Comparison of ENCODE assay signal across 18 cellular contexts in genomic region chr16:1528921-1529537, GRCh38. TPM values are rescaled to one million over a fixed set of nuclear protein-coding genes. Genes with fewer than 3 reads are reported as not detected.
"Had no signal": no experiment of that assay in that cellular context is flagged by ENCODE, and none has a peak within 500 bp of the region (broad histone marks: within the 10 kb centered on the region; RNA-seq: fewer than 3 reads in every experiment).

No MANE protein-coding gene starts in this region.

- H3K27me3 ChIP-seq: gastroesophageal sphincter, pancreas had no signal

- H3K27me3 Mint-ChIP-seq: activated CD4-positive, alpha-beta memory T cell treated with anti-CD3 and anti-CD28 coated beads for 36 hours; activated naive CD4-positive, alpha-beta T cell treated with anti-CD3 and anti-CD28 coated beads, Interleukin-2, amount 50 U/mL, for 24 hours; activated T-helper 17 cell treated with anti-CD3 and anti-CD28 coated beads, Interleukin-2, amount 50 U/mL, for 72 hours; brain had no signal

- H3K4me3 ChIP-seq: gastroesophageal sphincter, pancreas, SK-N-MC, skin epidermis had no signal

- H3K4me3 Mint-ChIP-seq: activated CD4-positive, alpha-beta memory T cell treated with anti-CD3 and anti-CD28 coated beads for 36 hours; activated T-helper 17 cell treated with anti-CD3 and anti-CD28 coated beads, Interleukin-2, amount 50 U/mL, for 72 hours; T-helper 1 cell treated with Interleukin-12 subunit alpha and Interleukin-12 subunit beta and Interleukin-4 antibody, amounts not matched to agents 30 μg/mL and 1 μg/mL, for 36 hours had no signal

- H3K36me3 Mint-ChIP-seq: activated CD4-positive, alpha-beta memory T cell treated with anti-CD3 and anti-CD28 coated beads for 36 hours; activated naive CD4-positive, alpha-beta T cell treated with anti-CD3 and anti-CD28 coated beads, Interleukin-2, amount 50 U/mL, for 24 hours had no signal

- H3K9me3 Mint-ChIP-seq: activated CD4-positive, alpha-beta memory T cell treated with anti-CD3 and anti-CD28 coated beads for 36 hours; activated naive CD4-positive, alpha-beta T cell treated with anti-CD3 and anti-CD28 coated beads, Interleukin-2, amount 50 U/mL, for 24 hours; activated T-helper 17 cell treated with anti-CD3 and anti-CD28 coated beads, Interleukin-2, amount 50 U/mL, for 72 hours; brain; T-helper 1 cell treated with Interleukin-12 subunit alpha and Interleukin-12 subunit beta and Interleukin-4 antibody, amounts not matched to agents 30 μg/mL and 1 μg/mL, for 36 hours had no signal

- ATAC-seq: activated T-helper 17 cell treated with anti-CD3 and anti-CD28 coated beads, Interleukin-2, amount 50 U/mL, for 72 hours; gastroesophageal sphincter had no signal

- H3K4me1 Mint-ChIP-seq: activated T-helper 17 cell treated with anti-CD3 and anti-CD28 coated beads, Interleukin-2, amount 50 U/mL, for 72 hours; brain had no signal

- DNase-seq: activated CD4-positive, alpha-beta memory T cell treated with anti-CD3 and anti-CD28 coated beads for 36 hours; activated CD8-positive, alpha-beta memory T cell treated with anti-CD3 and anti-CD28 coated beads, Interleukin-2, amount 50 U/mL, for 48 hours; amygdala; effector memory CD4-positive, alpha-beta T cell; kidney had no signal

- H3K36me3 ChIP-seq: pancreas had no signal

- H3K27ac ChIP-seq: epithelial cell of prostate, pancreas, SK-N-MC had no signal

- H3K27ac Mint-ChIP-seq: activated CD4-positive, alpha-beta memory T cell treated with anti-CD3 and anti-CD28 coated beads for 36 hours; activated T-helper 17 cell treated with anti-CD3 and anti-CD28 coated beads, Interleukin-2, amount 50 U/mL, for 72 hours had no signal

- H3K9me3 ChIP-seq: gastroesophageal sphincter, pancreas had no signal

RNA-seq across cellular contexts. Expression of gene TMEM204, which starts 4.4 kb away (rescaled TPM):
- polyA plus RNA-seq: neural cell had no signal

RNA-seq across cellular contexts. Expression of gene PTX4, which starts 40.3 kb away (rescaled TPM):
- total RNA-seq: activated CD4-positive, alpha-beta memory T cell treated with anti-CD3 and anti-CD28 coated beads for 36 hours; activated T-helper 17 cell treated with anti-CD3 and anti-CD28 coated beads, Interleukin-2, amount 50 U/mL, for 72 hours; kidney; mononuclear cell; pancreas; renal cortical epithelial cell had no signal
- polyA plus RNA-seq: liver, neural cell, pancreas had no signal
